ENCODE assay signal across 27 cellular contexts in the genomic region with DNA sequence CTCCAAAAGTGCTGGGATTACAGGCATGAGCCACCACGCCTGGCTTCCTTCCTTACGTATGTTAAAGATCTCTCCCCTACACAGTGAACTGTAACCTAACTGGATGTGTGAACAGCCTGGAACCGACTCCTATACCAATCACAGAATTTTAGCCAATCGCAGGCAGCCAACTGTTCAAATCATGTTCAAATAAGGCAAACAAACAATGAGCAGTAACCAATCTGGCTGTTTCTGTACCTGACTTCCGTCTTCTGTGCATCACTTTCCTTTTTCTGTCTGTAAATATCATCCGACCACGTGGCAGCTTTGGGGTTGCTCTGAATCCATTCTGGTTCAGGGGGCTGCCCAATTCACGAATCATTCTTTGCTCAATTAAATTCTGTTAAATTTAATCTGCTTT. TPM values are rescaled to one million over a fixed set of nuclear protein-coding genes. Genes with fewer than 3 reads are reported as not detected.
"Had no signal": no experiment of that assay in that cellular context is flagged by ENCODE, and none has a peak within 500 bp of the region (broad histone marks: within the 10 kb centered on the region; RNA-seq: fewer than 3 reads in every experiment).

No MANE protein-coding gene starts in this region.

- H3K9me3 ChIP-seq: left lung, ovary, psoas muscle, spleen, testis, tibial artery had no signal

- H3K27ac ChIP-seq: hepatocyte, left lung, ovary, psoas muscle, skin epidermis, spleen, testis, tibial artery had no signal

- H3K4me3 ChIP-seq: dorsolateral prefrontal cortex, hepatocyte, left lung, ovary, psoas muscle, skin epidermis, spleen, testis, tibial artery had no signal

- H3K4me2 ChIP-seq: hepatocyte had no signal

- H3K4me1 ChIP-seq: left lung, spleen, testis, tibial artery had no signal

- ATAC-seq: left lung; naive thymus-derived CD8-positive, alpha-beta T cell; psoas muscle; right cardiac atrium; stimulated activated memory B cell treated with anti-CD40 and anti-IgM and Interleukin-4, amounts not matched to agents 10 μg/mL and 1 μg/mL and 100 μg/mL, for 72 hours; stimulated activated naive CD8-positive, alpha-beta T cell treated with anti-CD3 and anti-CD28 coated beads, Interleukin-15, Interleukin-2, amounts not matched to agents 100 U/mL and 50 U/mL, for 24 hours had no signal

- DNase-seq: cortex of kidney; dorsolateral prefrontal cortex; effector CD4-positive, alpha-beta T cell; head of caudate nucleus; kidney; left lung; mesendoderm; midbrain; naive thymus-derived CD8-positive, alpha-beta T cell; nephron progenitor cell; occipital lobe; ovary; posterior cingulate gyrus; psoas muscle; right cardiac atrium; spleen; stimulated activated CD4-positive, alpha-beta T cell treated with anti-CD3 and anti-CD28 coated beads, Interleukin-4, amount 100 ng/mL, for 4 hours; stimulated activated naive CD8-positive, alpha-beta T cell treated with anti-CD3 and anti-CD28 coated beads, Interleukin-15, Interleukin-2, amounts not matched to agents 100 U/mL and 50 U/mL, for 24 hours; substantia nigra; testis; tibial artery had no signal

- FAIRE-seq: frontal cortex, kidney had no signal

- H3K27me3 ChIP-seq: dorsolateral prefrontal cortex, hepatocyte, left lung, ovary, spleen, testis had no signal

- H3K79me2 ChIP-seq: hepatocyte had no signal

- H3K36me3 ChIP-seq: left lung, ovary, spleen, tibial artery had no signal

- H2AFZ ChIP-seq: hepatocyte had no signal

RNA-seq across cellular contexts. Expression of gene TEKT5, which starts 27.5 kb away (rescaled TPM):
- total RNA-seq: hepatocyte, left lung, lung microvascular endothelial cell, myocyte, psoas muscle, right cardiac atrium had no signal
- polyA plus RNA-seq: hepatocyte; naive thymus-derived CD8-positive, alpha-beta T cell; psoas muscle had no signal
